Comparison of ENCODE assay signal across 8 cellular contexts in genomic region chr4:128553665-128554515, GRCh38.
DNase-seq lines count a peak whose midpoint lies in the region; FAIRE-seq and TF ChIP-seq lines count a peak whose summit lies in the region.

No MANE protein-coding gene starts in this region.

- H3K9me3 ChIP-seq in SJSA1 (replicated peaks), result no peaks in the 10 kb centered on the region
- no peaks in the 10 kb centered on the region for H3K9me3 ChIP-seq in skeletal muscle satellite cell (replicated peaks; ENCODE audit: low read length)

- H3K36me3 ChIP-seq in SJSA1 (no peaks in the 10 kb centered on the region), skeletal muscle satellite cell (ENCODE audit: insufficient read depth, low read length) (no peaks in the 10 kb centered on the region)

- TF ChIP-seq CTCF in fibroblast of villous mesenchyme (IDR thresholded peaks at IDR 0.05; ENCODE audit: insufficient read depth, low read depth, low read length) (no peak), GM13977 (IDR thresholded peaks at IDR 0.05; ENCODE audit: extremely low read depth, insufficient read depth, missing control alignments) (no peak)

- no peak for FAIRE-seq in RCC 7860 (lab: Jason Lieb, UNC)

- peak overlapping the region; percentile 89 for H3K4me2 ChIP-seq in skeletal muscle satellite cell (ENCODE audit: low read length)

- H3K4me3 ChIP-seq in SJSA1 (peak overlapping the region; percentile 50), fibroblast of villous mesenchyme (ENCODE audit: low read depth, low read length) (peak overlapping the region; percentile 61), skeletal muscle satellite cell (ENCODE audit: low read length) (peak overlapping the region; percentile 69)

- DNase-seq in NCI-H524 (lab: John Stamatoyannopoulos, UW) (peak; percentile 15 to 36), NCI-H524 treated with DMSO at 0.1 percent for 48 hours (lab: John Stamatoyannopoulos, UW) (no peak), SJSA1 (ENCODE audit: low read depth in 1 of 2, low spot score in 2 of 2) (peak in 1 of 2 experiments; percentile 30), fibroblast of villous mesenchyme (ENCODE audit: low read depth) (no peak), RCC 7860 (ENCODE audit: low spot score) (no peak), GM13977 (ENCODE audit: low spot score) (no peak)
- no peak for DNase-seq in activated CD4-positive, alpha-beta T cell treated with anti-CD3 and anti-CD28 coated beads for 4 hours

- peak overlapping the region; percentile 84 for H3K27ac ChIP-seq in SJSA1

- H3K27me3 ChIP-seq in SJSA1 (replicated peaks), result no peaks in the 10 kb centered on the region
- no peaks in the 10 kb centered on the region for H3K27me3 ChIP-seq in skeletal muscle satellite cell (ENCODE audit: control insufficient read depth, insufficient read depth, low read length)

- in situ Hi-C loops in GM13977 (cut with MboI; ENCODE audit: low pct_unique_long_range_greater_than_20kb, low sequenced_read_pairs, unreplicated experiment), result no loop called here

- H3K4me1 ChIP-seq in SJSA1 (replicated peaks), result peaks cover 20% of the 10 kb centered on the region
- peaks cover 26% of the 10 kb centered on the region for H3K4me1 ChIP-seq in skeletal muscle satellite cell (ENCODE audit: control insufficient read depth, insufficient read depth, low read length)

- peak overlapping the region; percentile 80 for H3K9ac ChIP-seq in skeletal muscle satellite cell (ENCODE audit: low read depth, low read length)

Comparison
In these comparisons a context has a peak if more than half of its experiments do, and no peak if none do; other contexts are left out.
1. DNase-seq: peak in NCI-H524 (2 of 2); none in NCI-H524 treated with DMSO at 0.1 percent for 48 hours (single experiment), fibroblast of villous mesenchyme (single experiment), RCC 7860 (single experiment), activated CD4-positive, alpha-beta T cell treated with anti-CD3 and anti-CD28 coated beads for 4 hours (0 of 2) and GM13977 (single experiment).
2. Peak in every context shown above with its lines, with median percentiles within 50 percentile points of each other: H3K4me3 ChIP-seq.